9 cellular contexts compared by ENCODE assay signal in the genomic region with DNA sequence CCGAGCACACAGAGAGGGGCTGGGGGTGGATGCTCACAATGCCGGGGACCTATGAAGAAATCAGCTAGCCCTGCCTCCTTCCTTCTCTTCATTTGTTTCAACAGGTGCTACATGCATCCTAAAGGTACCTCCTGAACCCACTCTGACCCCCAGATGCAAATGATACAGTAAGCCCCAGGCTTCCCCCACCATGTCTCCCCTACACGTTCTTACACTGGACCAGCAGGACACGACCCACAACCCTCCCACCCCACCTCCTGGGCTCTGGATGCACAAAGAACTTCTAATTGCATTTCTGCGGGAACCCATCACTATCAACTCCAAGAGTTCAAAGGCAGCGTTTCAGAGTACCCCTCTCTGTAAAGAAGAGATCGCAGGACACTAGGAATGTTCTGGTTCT. TPM values are rescaled to one million over a fixed set of nuclear protein-coding genes. Genes with fewer than 3 reads are reported as not detected.
DNase-seq lines count a peak whose midpoint lies in the region; ATAC-seq and TF ChIP-seq lines count a peak whose summit lies in the region.
"Had no signal": no experiment of that assay in that cellular context is flagged by ENCODE, and none has a peak within 500 bp of the region (broad histone marks: within the 10 kb centered on the region; RNA-seq: fewer than 3 reads in every experiment).

No MANE protein-coding gene starts in this region.

- H3K27me3 Mint-ChIP-seq in activated CD4-positive, alpha-beta T cell treated with anti-CD3 and anti-CD28 coated beads, Interleukin-2, amount 10 ng/mL, durations not matched to agents 24 days and 14 days: no peaks in the 10 kb centered on the region
- no peaks in the 10 kb centered on the region for H3K27me3 Mint-ChIP-seq in activated T-helper 1 cell treated with anti-CD3 and anti-CD28 coated beads, Interleukin-12 subunit alpha, Interleukin-12 subunit beta, Interleukin-2, Interleukin-4 antibody, amounts not matched to agents 30 ng/mL and 10 ng/mL and 1 ng/mL, durations not matched to agents 14 hours and 24 hours and 36 hours (ENCODE audit: insufficient read depth)

- H3K4me1 Mint-ChIP-seq in activated CD4-positive, alpha-beta T cell treated with anti-CD3 and anti-CD28 coated beads, Interleukin-2, amount 10 ng/mL, durations not matched to agents 24 days and 14 days: peaks cover 50% of the 10 kb centered on the region
- peaks cover 57% of the 10 kb centered on the region for H3K4me1 Mint-ChIP-seq in activated T-helper 1 cell treated with anti-CD3 and anti-CD28 coated beads, Interleukin-12 subunit alpha, Interleukin-12 subunit beta, Interleukin-2, Interleukin-4 antibody, amounts not matched to agents 30 ng/mL and 10 ng/mL and 1 ng/mL, durations not matched to agents 14 hours and 24 hours and 36 hours (ENCODE audit: low read depth)

- no peaks in the 10 kb centered on the region for H3K9me3 Mint-ChIP-seq in activated CD4-positive, alpha-beta T cell treated with anti-CD3 and anti-CD28 coated beads, Interleukin-2, amount 10 ng/mL, durations not matched to agents 24 days and 14 days
- H3K9me3 Mint-ChIP-seq in activated T-helper 1 cell treated with anti-CD3 and anti-CD28 coated beads, Interleukin-12 subunit alpha, Interleukin-12 subunit beta, Interleukin-2, Interleukin-4 antibody, amounts not matched to agents 30 ng/mL and 10 ng/mL and 1 ng/mL, durations not matched to agents 14 hours and 24 hours and 36 hours: no peaks in the 10 kb centered on the region

- no peak overlapping the region for H3K27ac Mint-ChIP-seq in activated CD4-positive, alpha-beta T cell treated with anti-CD3 and anti-CD28 coated beads, Interleukin-2, amount 10 ng/mL, durations not matched to agents 24 days and 14 days
- H3K27ac Mint-ChIP-seq in activated T-helper 1 cell treated with anti-CD3 and anti-CD28 coated beads, Interleukin-12 subunit alpha, Interleukin-12 subunit beta, Interleukin-2, Interleukin-4 antibody, amounts not matched to agents 30 ng/mL and 10 ng/mL and 1 ng/mL, durations not matched to agents 14 hours and 24 hours and 36 hours: no peak overlapping the region

- H3K27ac ChIP-seq in lower lobe of right lung: no peak overlapping the region
- H3K27ac ChIP-seq in stomach: peak overlapping the region in 1 of 5 donors; percentile 91
- H3K27ac ChIP-seq: VCaP had no signal

- peaks cover 23% of the 10 kb centered on the region for H3K36me3 Mint-ChIP-seq in activated CD4-positive, alpha-beta T cell treated with anti-CD3 and anti-CD28 coated beads, Interleukin-2, amount 10 ng/mL, durations not matched to agents 24 days and 14 days (ENCODE audit: low read depth)
- H3K36me3 Mint-ChIP-seq in activated T-helper 1 cell treated with anti-CD3 and anti-CD28 coated beads, Interleukin-12 subunit alpha, Interleukin-12 subunit beta, Interleukin-2, Interleukin-4 antibody, amounts not matched to agents 30 ng/mL and 10 ng/mL and 1 ng/mL, durations not matched to agents 14 hours and 24 hours and 36 hours (ENCODE audit: low read depth): peaks cover 20% of the 10 kb centered on the region

- TF ChIP-seq POLR2A in stomach (IDR thresholded peaks at IDR 0.05): no peak

- no peak for DNase-seq in activated CD4-positive, alpha-beta T cell treated with anti-CD3 and anti-CD28 coated beads, Interleukin-2, amount 10 ng/mL, durations not matched to agents 24 days and 14 days
- no peak for DNase-seq in activated CD4-positive, alpha-beta T cell treated with anti-CD3 and anti-CD28 coated beads for 1 hour
- DNase-seq in activated T-helper 1 cell treated with anti-CD3 and anti-CD28 coated beads, Interleukin-12 subunit alpha, Interleukin-12 subunit beta, Interleukin-2, Interleukin-4 antibody, amounts not matched to agents 30 ng/mL and 10 ng/mL and 1 ng/mL, durations not matched to agents 14 hours and 24 hours and 36 hours (ENCODE audit: low spot score): no peak
- DNase-seq in lower lobe of right lung: no peak
- DNase-seq in stomach: no peak
- DNase-seq in epidermal melanocyte (ENCODE audit: insufficient read length, low spot score): no peak

- peak overlapping the region; percentile 89 for H3K4me3 Mint-ChIP-seq in activated CD4-positive, alpha-beta T cell treated with anti-CD3 and anti-CD28 coated beads, Interleukin-2, amount 10 ng/mL, durations not matched to agents 24 days and 14 days
- peak overlapping the region; percentile 93 for H3K4me3 Mint-ChIP-seq in activated T-helper 1 cell treated with anti-CD3 and anti-CD28 coated beads, Interleukin-12 subunit alpha, Interleukin-12 subunit beta, Interleukin-2, Interleukin-4 antibody, amounts not matched to agents 30 ng/mL and 10 ng/mL and 1 ng/mL, durations not matched to agents 14 hours and 24 hours and 36 hours

- H3K4me1 ChIP-seq in lower lobe of right lung (peaks cover 35% of the 10 kb centered on the region), stomach (peaks cover 19 to 55% (median 38%) of the 10 kb centered on the region in 4 donors)

- H3K4me3 ChIP-seq in lower lobe of right lung (peak overlapping the region; percentile 68), stomach (peak overlapping the region; percentile 66 to 97 (median 76))

- intact Hi-C loops in activated CD4-positive, alpha-beta T cell treated with anti-CD3 and anti-CD28 coated beads, Interleukin-2, amount 10 ng/mL, durations not matched to agents 24 days and 14 days (cut with micrococcal nuclease): loop anchor here (1.0 to 10.0 kb wide), 6 partner anchors 51 to 276 kb away; no protein-coding TSS in a partner anchor
- intact Hi-C loops in activated T-helper 1 cell treated with anti-CD3 and anti-CD28 coated beads, Interleukin-12 subunit alpha, Interleukin-12 subunit beta, Interleukin-2, Interleukin-4 antibody, amounts not matched to agents 30 ng/mL and 10 ng/mL and 1 ng/mL, durations not matched to agents 14 hours and 24 hours and 36 hours (cut with micrococcal nuclease): loop anchor here (1.0 to 5.0 kb wide), 4 partner anchors 52 to 274 kb away; no protein-coding TSS in a partner anchor
- intact Hi-C loops in lower lobe of right lung (cut with DNase I) (no loop called here), stomach (cut with DNase I; ENCODE audit: low total_unique reads) (loop anchor here (10.0 kb wide), 1 partner anchor 54 kb away; no protein-coding TSS in a partner anchor)

- H3K36me3 ChIP-seq in lower lobe of right lung (no peaks in the 10 kb centered on the region), stomach (no peaks in the 10 kb centered on the region)

- H3K9me3 ChIP-seq in lower lobe of right lung (no peaks in the 10 kb centered on the region), stomach (no peaks in the 10 kb centered on the region)

- peaks cover 9% of the 10 kb centered on the region for H3K27me3 ChIP-seq in lower lobe of right lung (ENCODE audit: low read depth)
- H3K27me3 ChIP-seq in stomach: peaks cover 0 to 23% (median 0%) of the 10 kb centered on the region in 3 donors

- WGBS in stomach, 5 donors: 60 to 66% (median 63%) methylated on average over 7 of the region's 7 CpGs

- TF ChIP-seq CTCF in lower lobe of right lung (IDR thresholded peaks at IDR 0.05): no peak
- TF ChIP-seq CTCF in stomach (IDR thresholded peaks at IDR 0.05): no peak

- ATAC-seq in lower lobe of right lung (no peak), GM21576 (IDR thresholded peaks at IDR 0.05; ENCODE audit: unreplicated experiment) (no peak), GM19328 (IDR thresholded peaks at IDR 0.05; ENCODE audit: unreplicated experiment) (no peak)

- TF ChIP-seq EP300 in stomach (IDR thresholded peaks at IDR 0.05): no peak

RNA-seq across cellular contexts. Expression of a gene that starts 2.1 kb away (rescaled TPM):
- total RNA-seq in activated CD4-positive, alpha-beta T cell treated with anti-CD3 and anti-CD28 coated beads, Interleukin-2, amount 10 ng/mL, durations not matched to agents 24 days and 14 days: 13.0 and 14.7 TPM in 2 replicates
- 16.4 and 20.1 TPM in 2 replicates for total RNA-seq in activated T-helper 1 cell treated with anti-CD3 and anti-CD28 coated beads, Interleukin-12 subunit alpha, Interleukin-12 subunit beta, Interleukin-2, Interleukin-4 antibody, amounts not matched to agents 30 ng/mL and 10 ng/mL and 1 ng/mL, durations not matched to agents 14 hours and 24 hours and 36 hours
- total RNA-seq in lower lobe of right lung (9.0 TPM), stomach (10 to 100 TPM in 3 of 5 donors, 1 to 10 TPM in 2; 9.4 to 59.5 (median 10.7) TPM)
- polyA plus RNA-seq in stomach: 1 to 10 TPM in 2 of 3 donors, under 1 TPM in 1; 0.87 to 1.1 (median 1.0) TPM
